Comparison of ENCODE assay signal across 22 cellular contexts in genomic region chr7:32150589-32150988, GRCh38.
DNase-seq lines count a peak whose midpoint lies in the region; ATAC-seq and TF ChIP-seq lines count a peak whose summit lies in the region.
"Had no signal": no experiment of that assay in that cellular context is flagged by ENCODE, and none has a peak within 500 bp of the region (broad histone marks: within the 10 kb centered on the region; RNA-seq: fewer than 3 reads in every experiment).

No MANE protein-coding gene starts in this region.

- TF ChIP-seq CTCF in left ventricle myocardium inferior (IDR thresholded peaks at IDR 0.05; ENCODE audit: borderline replicate concordance): no peak
- peak; percentile 34 for TF ChIP-seq CTCF in endodermal cell (conservative IDR thresholded peaks at IDR 0.05)
- TF ChIP-seq CTCF in brain microvascular endothelial cell (IDR thresholded peaks at IDR 0.05; ENCODE audit: low read depth, low read length, missing control alignments): no peak

- H3K9me3 Mint-ChIP-seq in endodermal cell: peaks cover 9% of the 10 kb centered on the region

- in situ Hi-C loops in brain microvascular endothelial cell (cut with HindIII; ENCODE audit: low pct_ligation_motif_present, low sequenced_read_pairs): no loop called here

- intact Hi-C loops in left ventricle myocardium inferior (cut with micrococcal nuclease) (no loop called here), Right ventricle myocardium superior (cut with DNase I) (no loop called here)

- H3K27ac Mint-ChIP-seq in endodermal cell: no peak overlapping the region
- H3K27ac Mint-ChIP-seq: CD4-positive, CD25-positive, alpha-beta regulatory T cell; CD8-positive, alpha-beta memory T cell; HFFc6 had no signal

- 53 to 57% methylated on average over 1 to 2 of the region's 2 CpGs for WGBS in endodermal cell (ENCODE audit: insufficient coverage in 1 of 2, insufficient read length in 1 of 2), 2 experiments

- H3K9me3 ChIP-seq in left ventricle myocardium inferior (replicated peaks) (peaks cover 5% of the 10 kb centered on the region), HUES48 (ENCODE audit: control insufficient read depth, insufficient read depth, low read length) (no peaks in the 10 kb centered on the region), endodermal cell (ENCODE audit: control insufficient read depth, low read length) (peaks cover 11% of the 10 kb centered on the region)
- H3K9me3 ChIP-seq: BE2C had no signal

- H3K4me3 Mint-ChIP-seq in endodermal cell: no peak overlapping the region
- H3K4me3 Mint-ChIP-seq: CD4-positive, CD25-positive, alpha-beta regulatory T cell; CD8-positive, alpha-beta memory T cell; HFFc6 had no signal

- ATAC-seq in Right ventricle myocardium superior (ENCODE audit: poor library complexity): no peak
- ATAC-seq: HCT116, HepG2 had no signal

- peaks cover 5% of the 10 kb centered on the region for H3K4me1 Mint-ChIP-seq in endodermal cell
- H3K4me1 Mint-ChIP-seq: CD4-positive, CD25-positive, alpha-beta regulatory T cell; CD8-positive, alpha-beta memory T cell had no signal

- no peaks in the 10 kb centered on the region for H3K36me3 Mint-ChIP-seq in endodermal cell (ENCODE audit: low read depth)
- H3K36me3 Mint-ChIP-seq: CD4-positive, CD25-positive, alpha-beta regulatory T cell; CD8-positive, alpha-beta memory T cell had no signal

- H3K4me3 ChIP-seq in left ventricle myocardium inferior (no peak overlapping the region), HUES48 (ENCODE audit: low read depth, low read length) (no peak overlapping the region), endodermal cell (ENCODE audit: low read length) (no peak overlapping the region), brain microvascular endothelial cell (ENCODE audit: low read depth, low read length) (no peak overlapping the region)
- H3K4me3 ChIP-seq: GM23248 had no signal

- H3K36me3 ChIP-seq in left ventricle myocardium inferior: no peaks in the 10 kb centered on the region
- no peaks in the 10 kb centered on the region for H3K36me3 ChIP-seq in HUES48 (ENCODE audit: control insufficient read depth, insufficient read depth, low read length)
- H3K36me3 ChIP-seq in endodermal cell (ENCODE audit: control insufficient read depth, insufficient read depth, low read length): no peaks in the 10 kb centered on the region
- no peaks in the 10 kb centered on the region for H3K36me3 ChIP-seq in brain microvascular endothelial cell (replicated peaks)
- H3K36me3 ChIP-seq: BE2C had no signal

- H3K27me3 ChIP-seq in left ventricle myocardium inferior (ENCODE audit: low read depth) (no peaks in the 10 kb centered on the region), HUES48 (ENCODE audit: control insufficient read depth, insufficient read depth, low read length) (no peaks in the 10 kb centered on the region), endodermal cell (ENCODE audit: control insufficient read depth, insufficient read depth, low read length, poor library complexity, severe bottlenecking) (no peaks in the 10 kb centered on the region), brain microvascular endothelial cell (replicated peaks) (no peaks in the 10 kb centered on the region)
- H3K27me3 ChIP-seq: BE2C had no signal

- H3K27ac ChIP-seq in left ventricle myocardium inferior (replicated peaks) (peak overlapping the region; percentile 82), HUES48 (ENCODE audit: low read depth, low read length) (peak overlapping the region; percentile 50), endodermal cell (ENCODE audit: low read depth, low read length) (no peak overlapping the region), brain microvascular endothelial cell (no peak overlapping the region)
- H3K27ac ChIP-seq: GM23248, HL-60 had no signal

- H3K9ac ChIP-seq in HUES48 (ENCODE audit: low read depth, low read length): no peak overlapping the region
- H3K9ac ChIP-seq in endodermal cell (ENCODE audit: extremely low read depth, low read length, poor library complexity, severe bottlenecking): no peak overlapping the region
- H3K9ac ChIP-seq: GM23248 had no signal

- peaks cover 75% of the 10 kb centered on the region for H3K4me1 ChIP-seq in left ventricle myocardium inferior
- peaks cover 5% of the 10 kb centered on the region for H3K4me1 ChIP-seq in HUES48 (ENCODE audit: control insufficient read depth, insufficient read depth, low read length)
- no peaks in the 10 kb centered on the region for H3K4me1 ChIP-seq in endodermal cell (ENCODE audit: control insufficient read depth, insufficient read depth, low read length)
- H3K4me1 ChIP-seq: BE2C had no signal

- H3K27me3 Mint-ChIP-seq in endodermal cell (ENCODE audit: insufficient read depth): peaks cover 4% of the 10 kb centered on the region
- H3K27me3 Mint-ChIP-seq: CD4-positive, CD25-positive, alpha-beta regulatory T cell had no signal

- DNase-seq in left ventricle myocardium inferior: no peak
- no peak for DNase-seq in Right ventricle myocardium superior
- DNase-seq in NCI-H345 (lab: John Stamatoyannopoulos, UW): peak; percentile 5
- no peak for DNase-seq in endodermal cell
- DNase-seq in brain microvascular endothelial cell: no peak
- no peak for DNase-seq in SW480 (ENCODE audit: low spot score)
- DNase-seq in amygdala (lab: John Stamatoyannopoulos, UW): no peak
- DNase-seq: ACHN; BE2C; C1 segment of cervical spinal cord; CD4-positive, CD25-positive, alpha-beta regulatory T cell; CD8-positive, alpha-beta memory T cell; COR-L47; DMS 273 treated with DMSO at 0.1 percent for 48 hours; DND-41; EL; GM23248; HFFc6 had no signal

Comparison
In these comparisons a context has a peak if more than half of its experiments do, and no peak if none do; other contexts are left out.
1. H3K27ac ChIP-seq: peak in left ventricle myocardium inferior (single experiment) and HUES48 (single experiment); none in endodermal cell (single experiment) and brain microvascular endothelial cell (single experiment).